Comparison of ENCODE assay signal across 11 cellular contexts in the genomic region with DNA sequence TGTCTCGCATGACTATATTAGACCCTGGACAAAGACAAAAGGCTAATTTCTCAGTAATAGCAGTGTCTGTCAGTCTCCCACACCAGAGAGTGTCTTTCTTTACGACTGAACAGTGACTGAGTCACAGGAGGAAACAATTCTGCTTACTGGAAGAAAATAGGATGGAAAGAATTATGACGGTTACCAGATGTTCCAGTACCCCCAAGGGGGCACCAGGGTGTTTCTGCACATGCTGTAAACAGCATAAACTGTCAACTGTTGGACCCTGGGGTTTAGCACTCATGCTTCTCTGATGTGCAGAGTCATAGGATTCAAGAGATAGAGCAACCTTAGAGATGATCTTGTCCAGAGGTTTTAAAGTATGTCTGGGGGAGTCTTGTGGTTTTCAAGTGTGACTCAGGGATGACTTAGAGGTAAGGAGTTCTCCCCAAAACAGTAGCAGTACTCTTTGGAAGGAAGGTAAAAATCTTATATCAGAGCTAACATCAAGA.
DNase-seq lines count a peak whose midpoint lies in the region; ATAC-seq, FAIRE-seq and TF ChIP-seq lines count a peak whose summit lies in the region.
"Had no signal": no experiment of that assay in that cellular context is flagged by ENCODE, and none has a peak within 500 bp of the region (broad histone marks: within the 10 kb centered on the region; RNA-seq: fewer than 3 reads in every experiment).

No MANE protein-coding gene starts in this region.

- H3K4me1 Mint-ChIP-seq in stimulated activated memory B cell treated with anti-CD40 and anti-IgM and Interleukin-4, amounts not matched to agents 10 μg/mL and 1 μg/mL and 100 μg/mL, for 72 hours: no peaks in the 10 kb centered on the region

- H3K9me3 Mint-ChIP-seq in stimulated activated memory B cell treated with anti-CD40 and anti-IgM and Interleukin-4, amounts not matched to agents 10 μg/mL and 1 μg/mL and 100 μg/mL, for 72 hours: peaks cover 2% of the 10 kb centered on the region

- no peak for ATAC-seq in stimulated activated memory B cell treated with anti-CD40 and anti-IgM and Interleukin-4, amounts not matched to agents 10 μg/mL and 1 μg/mL and 100 μg/mL, for 72 hours

- TF ChIP-seq POLR2A in endothelial cell of umbilical vein (IDR thresholded peaks at IDR 0.05; ENCODE audit: low read depth, low read length): no peak

- H3K9me1 ChIP-seq in endothelial cell of umbilical vein (replicated peaks; ENCODE audit: control insufficient read depth, extremely low read depth, insufficient read depth, low read length): no peaks in the 10 kb centered on the region

- H3K4me3 Mint-ChIP-seq in stimulated activated memory B cell treated with anti-CD40 and anti-IgM and Interleukin-4, amounts not matched to agents 10 μg/mL and 1 μg/mL and 100 μg/mL, for 72 hours: no peak overlapping the region
- H3K4me3 Mint-ChIP-seq: type B pancreatic cell had no signal

- POLR2A ChIA-PET in endothelial cell of umbilical vein (lab: Charles Lee): no interaction called here

- H3K4me1 ChIP-seq in endothelial cell of umbilical vein (ENCODE audit: control insufficient read depth, extremely low read depth, insufficient read depth, low read length): peaks cover 15% of the 10 kb centered on the region
- peaks cover 3% of the 10 kb centered on the region; the same call in 1 of the 2 replicates for H3K4me1 ChIP-seq in Karpas-422 (ENCODE audit: low read length)

- H3K27ac Mint-ChIP-seq in stimulated activated memory B cell treated with anti-CD40 and anti-IgM and Interleukin-4, amounts not matched to agents 10 μg/mL and 1 μg/mL and 100 μg/mL, for 72 hours: no peak overlapping the region
- H3K27ac Mint-ChIP-seq: type B pancreatic cell had no signal

- H4K20me1 ChIP-seq in endothelial cell of umbilical vein (replicated peaks; ENCODE audit: control insufficient read depth, extremely low read depth, insufficient read depth, low read length) (no peaks in the 10 kb centered on the region), Karpas-422 (ENCODE audit: insufficient read depth, low read depth, low read length) (no peaks in the 10 kb centered on the region)

- H3K36me3 Mint-ChIP-seq in stimulated activated memory B cell treated with anti-CD40 and anti-IgM and Interleukin-4, amounts not matched to agents 10 μg/mL and 1 μg/mL and 100 μg/mL, for 72 hours: no peaks in the 10 kb centered on the region

- BruUV-seq in endothelial cell of umbilical vein (replicated peaks; lab: Mats Ljungman, UMichigan): no TSS peak

- dilution Hi-C loops in endothelial cell of umbilical vein (cut with MboI; ENCODE audit: extremely low pct_ligation_motif_present, low sequenced_read_pairs): no loop called here

- no peaks in the 10 kb centered on the region for H3K27me3 Mint-ChIP-seq in stimulated activated memory B cell treated with anti-CD40 and anti-IgM and Interleukin-4, amounts not matched to agents 10 μg/mL and 1 μg/mL and 100 μg/mL, for 72 hours
- H3K27me3 Mint-ChIP-seq: type B pancreatic cell had no signal

- TF ChIP-seq CTCF in endothelial cell of umbilical vein (IDR thresholded peaks at IDR 0.05; ENCODE audit: extremely low read depth in 1 of 2, insufficient read depth in 1 of 2, low read depth in 1 of 2, low read length in 2 of 2) (no peak), GM20000 (IDR thresholded peaks at IDR 0.05; ENCODE audit: extremely low read depth, missing control alignments) (no peak)

- no peaks in the 10 kb centered on the region for H3K36me3 ChIP-seq in endothelial cell of umbilical vein (ENCODE audit: control insufficient read depth in 2 of 2, extremely low read depth in 1 of 2, insufficient read depth in 2 of 2, low read length in 2 of 2)
- no peaks in the 10 kb centered on the region for H3K36me3 ChIP-seq in Karpas-422 (ENCODE audit: insufficient read depth, low read length)

- H3K27ac ChIP-seq in endothelial cell of umbilical vein (ENCODE audit: insufficient read depth, low read depth, low read length) (peak overlapping the region; percentile 55), Karpas-422 (ENCODE audit: low read length) (no peak overlapping the region)

- H2AFZ ChIP-seq in endothelial cell of umbilical vein (ENCODE audit: low read depth, low read length) (peak overlapping the region; percentile 14), Karpas-422 (ENCODE audit: low read length) (no peak overlapping the region)

- no peaks in the 10 kb centered on the region for H3K79me2 ChIP-seq in endothelial cell of umbilical vein (ENCODE audit: control insufficient read depth, insufficient read depth, low read length)
- no peaks in the 10 kb centered on the region for H3K79me2 ChIP-seq in Karpas-422 (ENCODE audit: low read length)

- DNase-seq in GM03348 (ENCODE audit: low spot score) (peak; percentile 4), NCI-H69 (lab: John Stamatoyannopoulos, UW) (peak; percentile 79), endothelial cell of umbilical vein (ENCODE audit: low read depth, low spot score) (peak; percentile 90), non-pigmented ciliary epithelial cell (ENCODE audit: low read depth) (peak; percentile 28), SW480 (ENCODE audit: low spot score) (no peak), GM20000 (ENCODE audit: low spot score) (no peak), Karpas-422 (no peak)
- DNase-seq: NCI-H2227 treated with DMSO at 0.1 percent for 48 hours; stimulated activated CD4-positive, alpha-beta T cell treated with anti-CD3 and anti-CD28 coated beads, Interleukin-2, amount 100 ng/mL, for 48 hours had no signal

- H3K4me2 ChIP-seq in endothelial cell of umbilical vein (ENCODE audit: insufficient read depth, low read length): peak overlapping the region; percentile 51
- H3K4me2 ChIP-seq in Karpas-422 (ENCODE audit: low read depth, low read length, poor library complexity, severe bottlenecking): no peak overlapping the region

- H3K9me2 ChIP-seq in Karpas-422 (replicated peaks; ENCODE audit: insufficient read depth, low read length): no peaks in the 10 kb centered on the region

- intact Hi-C loops in endothelial cell of umbilical vein (cut with micrococcal nuclease): no loop called here

- FAIRE-seq in endothelial cell of umbilical vein (lab: Jason Lieb, UNC): peak; percentile 55

- peak overlapping the region; percentile 43 for H3K9ac ChIP-seq in endothelial cell of umbilical vein (replicated peaks; ENCODE audit: extremely low read depth, insufficient read depth, low read length)
- H3K9ac ChIP-seq in Karpas-422 (ENCODE audit: low read length): no peak overlapping the region

- H3K9me3 ChIP-seq in endothelial cell of umbilical vein (replicated peaks; ENCODE audit: control insufficient read depth, insufficient read depth, low read length): no peaks in the 10 kb centered on the region
- no peaks in the 10 kb centered on the region for H3K9me3 ChIP-seq in Karpas-422 (ENCODE audit: low read length)

- H3K27me3 ChIP-seq in endothelial cell of umbilical vein (ENCODE audit: control insufficient read depth in 2 of 2, insufficient read depth in 2 of 2, low read length in 2 of 2) (no peaks in the 10 kb centered on the region), Karpas-422 (ENCODE audit: low read length) (no peaks in the 10 kb centered on the region)

- CTCF ChIA-PET in endothelial cell of umbilical vein (lab: Charles Lee): interaction anchor here (1.0 to 1.9 kb wide), 4 partner anchors 8 to 291 kb away, joined by 3 to 7 read pairs (median 4); no protein-coding TSS in a partner anchor

- H3K4me3 ChIP-seq in endothelial cell of umbilical vein (replicated peaks in 1 of 3; ENCODE audit: insufficient read depth in 1 of 3, low read depth in 1 of 3, low read length in 3 of 3): peak overlapping the region in 1 of 3 experiments; percentile 33
- H3K4me3 ChIP-seq in Karpas-422 (ENCODE audit: low read length): no peak overlapping the region

TF ChIP-seq in endothelial cell of umbilical vein, 7 proteins besides CTCF, POLR2A, EP300 and RAD21:
- TF ChIP-seq JUN (IDR thresholded peaks at IDR 0.05; ENCODE audit: borderline replicate concordance, insufficient read depth, insufficient read length, low read depth) (peak; percentile 30), FOS (IDR thresholded peaks at IDR 0.05; ENCODE audit: borderline replicate concordance, insufficient read depth, low read length) (peak; percentile 50), POLR2AphosphoS5 (IDR thresholded peaks at IDR 0.05; ENCODE audit: insufficient read depth, low read depth, low read length) (no peak)

Comparison
In these comparisons a context has a peak if more than half of its experiments do, and no peak if none do; other contexts are left out.
1. DNase-seq: peak in GM03348 (single experiment), NCI-H69 (single experiment), endothelial cell of umbilical vein (single experiment) and non-pigmented ciliary epithelial cell (single experiment); none in SW480 (single experiment), GM20000 (single experiment) and Karpas-422 (single experiment).